10 cellular contexts compared by ENCODE assay signal in the genomic region with DNA sequence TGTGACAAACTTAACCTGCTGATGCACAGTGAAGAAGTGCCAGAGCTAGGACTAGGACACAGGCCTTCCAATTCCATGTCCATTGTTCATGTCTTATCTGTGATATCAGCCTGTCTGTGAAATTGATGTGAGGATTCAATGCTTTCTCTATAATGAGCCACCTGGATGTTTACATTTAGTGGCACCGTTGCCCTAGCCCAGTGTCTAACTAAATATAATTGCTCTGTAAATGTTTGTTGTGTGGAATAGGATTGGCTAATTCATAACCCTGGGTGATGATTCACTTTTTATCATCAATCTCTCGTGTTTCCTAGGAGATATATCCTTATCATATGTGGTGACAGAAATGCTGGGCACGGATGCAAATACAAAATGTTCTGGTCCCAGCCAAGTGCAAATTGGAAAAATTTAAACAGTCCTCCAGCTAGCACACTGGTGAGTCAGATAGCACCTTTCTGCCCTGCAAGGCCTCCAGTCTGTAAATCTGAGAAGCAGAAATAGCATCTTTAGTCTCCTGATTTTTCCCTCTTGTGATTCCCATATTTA. TPM values are rescaled to one million over a fixed set of nuclear protein-coding genes. Genes with fewer than 3 reads are reported as not detected.
A peak's percentile ranks its signal among the peaks of the same experiment; 100 is the strongest.
DNase-seq lines count a peak whose midpoint lies in the region; FAIRE-seq and TF ChIP-seq lines count a peak whose summit lies in the region.
"Had no signal": no experiment of that assay in that cellular context is flagged by ENCODE, and none has a peak within 500 bp of the region (broad histone marks: within the 10 kb centered on the region; RNA-seq: fewer than 3 reads in every experiment).

No MANE protein-coding gene starts in this region.

- no peaks in the 10 kb centered on the region for H3K27me3 Mint-ChIP-seq in MCF 10A (ENCODE audit: insufficient read depth, unreplicated experiment)

- H3K27me3 ChIP-seq in breast epithelium: no peaks in the 10 kb centered on the region

- no peak overlapping the region for H3K4me3 Mint-ChIP-seq in MCF 10A (ENCODE audit: unreplicated experiment)
- H3K4me3 Mint-ChIP-seq: stimulated activated naive B cell treated with anti-CD40 and anti-IgM and Interleukin-4, amounts not matched to agents 10 μg/mL and 1 μg/mL and 100 μg/mL, for 72 hours had no signal

- no peak for TF ChIP-seq POLR2A in breast epithelium (IDR thresholded peaks at IDR 0.05)

- intact Hi-C loops in MCF 10A (cut with micrococcal nuclease): no loop called here
- intact Hi-C loops in breast epithelium (cut with DNase I; ENCODE audit: low total_unique reads): no loop called here

- TF ChIP-seq CTCF in MCF 10A (IDR thresholded peaks at IDR 0.05; ENCODE audit: unreplicated experiment) (no peak), breast epithelium (IDR thresholded peaks at IDR 0.05) (no peak), choroid plexus epithelial cell (conservative IDR thresholded peaks at IDR 0.05; ENCODE audit: low read depth, low read length) (no peak)

- DNase-seq in MCF 10A (ENCODE audit: unreplicated experiment): peak; percentile 8
- DNase-seq in breast epithelium (ENCODE audit: low spot score in 2 of 2): no peak
- peak; percentile 84 for DNase-seq in NCI-H446 treated with DMSO at 0.1 percent for 48 hours (lab: John Stamatoyannopoulos, UW)
- DNase-seq in choroid plexus epithelial cell (ENCODE audit: low read depth): peak; percentile 87
- peak; percentile 29 for DNase-seq in stromal cell of bone marrow (ENCODE audit: low read depth)
- no peak for DNase-seq in iPS-NIHi11 (ENCODE audit: low spot score)
- DNase-seq in frontal cortex (ENCODE audit: low spot score in 2 of 2): no peak
- DNase-seq in activated CD4-positive, CD25-positive, alpha-beta regulatory T cell (lab: John Stamatoyannopoulos, UW): no peak
- DNase-seq: activated CD4-positive, CD25-positive, alpha-beta regulatory T cell treated with anti-CD3 and anti-CD28 coated beads, Interleukin-2, amount 50 U/mL, for 72 hours; stimulated activated naive B cell treated with anti-CD40 and anti-IgM and Interleukin-4, amounts not matched to agents 10 μg/mL and 1 μg/mL and 100 μg/mL, for 72 hours had no signal

- no peaks in the 10 kb centered on the region for H3K9me3 Mint-ChIP-seq in MCF 10A (ENCODE audit: unreplicated experiment)

- CTCF ChIA-PET in MCF 10A (lab: Yijun Ruan, JAX): no interaction called here

- no peaks in the 10 kb centered on the region for H3K4me1 ChIP-seq in breast epithelium

- H3K27ac Mint-ChIP-seq in MCF 10A (ENCODE audit: low read depth, unreplicated experiment): peak overlapping the region; percentile 65
- H3K27ac Mint-ChIP-seq: stimulated activated naive B cell treated with anti-CD40 and anti-IgM and Interleukin-4, amounts not matched to agents 10 μg/mL and 1 μg/mL and 100 μg/mL, for 72 hours had no signal

- POLR2A ChIA-PET in MCF 10A (lab: Yijun Ruan, JAX): interaction anchor here (0.6 kb wide), 1 partner anchor 193 kb away, joined by 3 read pairs; no protein-coding TSS in a partner anchor

- FAIRE-seq in frontal cortex (lab: Jason Lieb, UNC): no peak

- no peaks in the 10 kb centered on the region for H3K36me3 ChIP-seq in breast epithelium

- H3K36me3 Mint-ChIP-seq in MCF 10A (ENCODE audit: insufficient read depth, unreplicated experiment): no peaks in the 10 kb centered on the region
- H3K36me3 Mint-ChIP-seq: stimulated activated naive B cell treated with anti-CD40 and anti-IgM and Interleukin-4, amounts not matched to agents 10 μg/mL and 1 μg/mL and 100 μg/mL, for 72 hours had no signal

- BruUV-seq in MCF 10A (replicated peaks; lab: Mats Ljungman, UMichigan): no TSS peak

- no peak overlapping the region for H3K4me3 ChIP-seq in breast epithelium
- H3K4me3 ChIP-seq in choroid plexus epithelial cell (ENCODE audit: low read depth, low read length): no peak overlapping the region

- peaks cover 29% of the 10 kb centered on the region for H3K4me1 Mint-ChIP-seq in MCF 10A (ENCODE audit: insufficient read depth, unreplicated experiment)
- H3K4me1 Mint-ChIP-seq: stimulated activated naive B cell treated with anti-CD40 and anti-IgM and Interleukin-4, amounts not matched to agents 10 μg/mL and 1 μg/mL and 100 μg/mL, for 72 hours had no signal

- no peak overlapping the region for H3K27ac ChIP-seq in breast epithelium

- H3K9me3 ChIP-seq in breast epithelium: no peaks in the 10 kb centered on the region

RNA-seq across cellular contexts. Expression of gene GNG12, which starts 46.9 kb away (rescaled TPM):
- total RNA-seq in MCF 10A (2022) (117 and 135 TPM in 2 replicates), breast epithelium (100 to 1,000 TPM in 1 of 3 donors, 10 to 100 TPM in 2; 82.1 to 100 (median 87.5) TPM), frontal cortex (21.2 TPM)

Comparison
In these comparisons a context has a peak if more than half of its experiments do, and no peak if none do; other contexts are left out.
1. DNase-seq: peak in MCF 10A (single experiment), NCI-H446 treated with DMSO at 0.1 percent for 48 hours (single experiment), choroid plexus epithelial cell (single experiment) and stromal cell of bone marrow (single experiment); none in breast epithelium (0 of 2), iPS-NIHi11 (single experiment), frontal cortex (0 of 2) and activated CD4-positive, CD25-positive, alpha-beta regulatory T cell (0 of 4).